25 cellular contexts compared by ENCODE assay signal in genomic region chr18:46313521-46313920, GRCh38.
"Had no signal": no experiment of that assay in that cellular context is flagged by ENCODE, and none has a peak within 500 bp of the region (broad histone marks: within the 10 kb centered on the region; RNA-seq: fewer than 3 reads in every experiment).

No MANE protein-coding gene starts in this region.

- FAIRE-seq: endometrium, islet of Langerhans, keratinocyte had no signal

- DNase-seq: colonic mucosa; cortex of kidney; effector CD8-positive, alpha-beta T cell; effector memory CD8-positive, alpha-beta T cell; endodermal cell; erythroblast; esophagus squamous epithelium; foreskin fibroblast; foreskin melanocyte; gastrocnemius medialis; glutamatergic neuron; head of caudate nucleus; heart right ventricle; hippocampal formation; left cardiac atrium; left lung; left ventricle myocardium superior; lower lobe of right lung; mesenchymal stem cell; midbrain had no signal

- H3K4me3 Mint-ChIP-seq: dendritic cell treated with granulocyte-macrophage colony-stimulating factor and Interleukin-4, amounts not matched to agents 40 ng/mL and 50 ng/mL, for 4 days; effector memory CD8-positive, alpha-beta T cell; endodermal cell had no signal

- H3K27ac ChIP-seq: colonic mucosa, epithelial cell of prostate, esophagus squamous epithelium, gastrocnemius medialis, heart right ventricle, left lung, lower lobe of right lung had no signal

- H3K27ac Mint-ChIP-seq: dendritic cell treated with granulocyte-macrophage colony-stimulating factor and Interleukin-4, amounts not matched to agents 40 ng/mL and 50 ng/mL, for 4 days; effector memory CD8-positive, alpha-beta T cell; endodermal cell had no signal

- H3K4me1 Mint-ChIP-seq: endodermal cell had no signal

- H3K36me3 ChIP-seq: colonic mucosa, esophagus squamous epithelium, gastrocnemius medialis, heart right ventricle, left lung, lower lobe of right lung had no signal

- H3K4me1 ChIP-seq: colonic mucosa, gastrocnemius medialis, heart right ventricle, left lung, lower lobe of right lung had no signal

- H3K9me3 ChIP-seq: colonic mucosa, esophagus squamous epithelium, gastrocnemius medialis, heart right ventricle, left lung, lower lobe of right lung had no signal

- H3K4me3 ChIP-seq: colonic mucosa, esophagus squamous epithelium, gastrocnemius medialis, heart right ventricle, left lung, lower lobe of right lung had no signal

- H3K27me3 ChIP-seq: colonic mucosa, esophagus squamous epithelium, gastrocnemius medialis, heart right ventricle, left lung had no signal

- H3K9me3 Mint-ChIP-seq: dendritic cell treated with granulocyte-macrophage colony-stimulating factor and Interleukin-4, amounts not matched to agents 40 ng/mL and 50 ng/mL, for 4 days; effector memory CD8-positive, alpha-beta T cell; endodermal cell had no signal
